24 cellular contexts compared by ENCODE assay signal in genomic region chr16:80277182-80277581, GRCh38.
DNase-seq lines count a peak whose midpoint lies in the region; ATAC-seq and TF ChIP-seq lines count a peak whose summit lies in the region.
"Had no signal": no experiment of that assay in that cellular context is flagged by ENCODE, and none has a peak within 500 bp of the region (broad histone marks: within the 10 kb centered on the region; RNA-seq: fewer than 3 reads in every experiment).

No MANE protein-coding gene starts in this region.

- no peak for TF ChIP-seq POLR2A in gastrocnemius medialis (IDR thresholded peaks at IDR 0.05)

- H2BK120ac ChIP-seq in neuronal stem cell (ENCODE audit: low read depth, low read length) = no peak overlapping the region

- no peak overlapping the region for H3K4me2 ChIP-seq in neuronal stem cell (ENCODE audit: insufficient read depth, low read length, poor library complexity, severe bottlenecking)
- H3K4me2 ChIP-seq: hepatocyte had no signal

- H3K18ac ChIP-seq in neuronal stem cell (ENCODE audit: low read length) = no peak overlapping the region

- H3K36me3 ChIP-seq in neuronal stem cell (replicated peaks in 1 of 2; ENCODE audit: control insufficient read depth in 2 of 2, insufficient read depth in 2 of 2, low read length in 2 of 2) (no peaks in the 10 kb centered on the region), gastrocnemius medialis (no peaks in the 10 kb centered on the region)
- H3K36me3 ChIP-seq: suprapubic skin, uterus had no signal

- H3K27me3 ChIP-seq in neuronal stem cell (ENCODE audit: control insufficient read depth in 3 of 3, insufficient read depth in 3 of 3, low read depth in 1 of 3, low read length in 3 of 3) = no peaks in the 10 kb centered on the region
- no peaks in the 10 kb centered on the region for H3K27me3 ChIP-seq in gastrocnemius medialis
- H3K27me3 ChIP-seq: hepatocyte, suprapubic skin, uterus had no signal

- intact Hi-C loops in gastrocnemius medialis (cut with DNase I; ENCODE audit: low total_unique reads) = no loop called here

- H3K27ac ChIP-seq in neuronal stem cell (replicated peaks; ENCODE audit: low read length) (no peak overlapping the region), gastrocnemius medialis (no peak overlapping the region)
- H3K27ac ChIP-seq: hepatocyte, skin epidermis, suprapubic skin, uterus had no signal

- peaks cover 0 to 4% of the 10 kb centered on the region in 2 donors for H3K4me1 ChIP-seq in neuronal stem cell (ENCODE audit: control insufficient read depth in 2 of 2, insufficient read depth in 1 of 2, low read depth in 1 of 2, low read length in 2 of 2)
- H3K4me1 ChIP-seq in gastrocnemius medialis = no peaks in the 10 kb centered on the region
- H3K4me1 ChIP-seq: suprapubic skin, uterus had no signal

- DNase-seq in LNCaP clone FGC (ENCODE audit: low read depth) = no peak
- no peak for DNase-seq in epithelial cell of proximal tubule (ENCODE audit: low read depth)
- DNase-seq in neuronal stem cell (ENCODE audit: low spot score) = no peak
- DNase-seq in LoVo (ENCODE audit: low spot score) = no peak
- DNase-seq in NCI-H1105 (lab: John Stamatoyannopoulos, UW) = no peak
- no peak for DNase-seq in gastrocnemius medialis
- DNase-seq: activated CD4-positive, CD25-positive, alpha-beta regulatory T cell treated with anti-CD3 and anti-CD28 coated beads, Interleukin-2, amount 50 U/mL, for 72 hours; activated CD8-positive, alpha-beta memory T cell treated with anti-CD3 and anti-CD28 coated beads, Interleukin-2, amount 10 ng/mL, durations not matched to agents 7 days and 5 days; CD4-positive, alpha-beta memory T cell; central memory CD4-positive, alpha-beta T cell; erythroblast; foreskin fibroblast; NCI-H1048; NCI-H1930; NCI-H226; NCI-H748 treated with DMSO at 0.1 percent for 48 hours; nucleus accumbens; stimulated activated CD4-positive, alpha-beta T cell treated with anti-CD3 and anti-CD28 coated beads, Interleukin-1b, Interleukin-23, amount 100 ng/mL, for 48 hours; uterus had no signal

- no peak overlapping the region for H4K91ac ChIP-seq in neuronal stem cell (ENCODE audit: low read depth, low read length, poor library complexity)

- no peak overlapping the region for H3K23ac ChIP-seq in neuronal stem cell (ENCODE audit: low read depth, low read length, poor library complexity)

- in situ Hi-C loops in gastrocnemius medialis (cut with MboI; ENCODE audit: low sequenced_read_pairs in 4 of 4) = no loop called here

- no peaks in the 10 kb centered on the region for H3K9me3 ChIP-seq in neuronal stem cell (replicated peaks in 1 of 2; ENCODE audit: control insufficient read depth in 2 of 2, insufficient read depth in 1 of 2, low read depth in 1 of 2, low read length in 2 of 2)
- H3K9me3 ChIP-seq in gastrocnemius medialis = no peaks in the 10 kb centered on the region
- H3K9me3 ChIP-seq: suprapubic skin, uterus had no signal

- no CpG with 5 or more reads among the region's 5 CpGs for WGBS in neuronal stem cell (ENCODE audit: extremely low coverage in 2 of 2, insufficient read length in 2 of 2, insufficient replicate concordance in 1 of 2), 2 donors

- no peaks in the 10 kb centered on the region for H3K79me1 ChIP-seq in neuronal stem cell (ENCODE audit: low read depth, low read length)

- no peak overlapping the region for H2BK15ac ChIP-seq in neuronal stem cell (ENCODE audit: low read length)

- no peak for ATAC-seq in gastrocnemius medialis
- ATAC-seq: activated CD8-positive, alpha-beta memory T cell treated with anti-CD3 and anti-CD28 coated beads, Interleukin-2, amount 10 ng/mL, durations not matched to agents 7 days and 5 days; Right ventricle myocardium inferior had no signal

- no peak overlapping the region for H3K14ac ChIP-seq in neuronal stem cell (ENCODE audit: low read length)

- H2BK5ac ChIP-seq in neuronal stem cell (ENCODE audit: low read length) = no peak overlapping the region

- peak; percentile 23; the same call in 1 of the 3 replicates for TF ChIP-seq CTCF in GM12872 (IDR thresholded peaks at IDR 0.05; ENCODE audit: insufficient read depth, low read depth, low read length)
- 0 out of 2 replicates have a peak, but pooled peaks have one; percentile 6 for TF ChIP-seq CTCF in LNCaP clone FGC (IDR thresholded peaks at IDR 0.05; ENCODE audit: control insufficient read depth, extremely low read depth, insufficient read depth)
- peak; percentile 26 for TF ChIP-seq CTCF in epithelial cell of proximal tubule (conservative IDR thresholded peaks at IDR 0.05; ENCODE audit: low read depth, low read length)
- TF ChIP-seq CTCF in gastrocnemius medialis (IDR thresholded peaks at IDR 0.05 in 4 of 5, conservative IDR thresholded peaks at IDR 0.05 in 1 of 5) = no peak

- H2BK12ac ChIP-seq in neuronal stem cell (ENCODE audit: low read length) = no peak overlapping the region

- no peak overlapping the region for H3K4me3 ChIP-seq in LNCaP clone FGC (ENCODE audit: low read depth, low read length)
- no peak overlapping the region for H3K4me3 ChIP-seq in epithelial cell of proximal tubule (ENCODE audit: low read depth, low read length)
- H3K4me3 ChIP-seq in neuronal stem cell (ENCODE audit: low read length in 2 of 2) = no peak overlapping the region
- H3K4me3 ChIP-seq in gastrocnemius medialis = no peak overlapping the region
- H3K4me3 ChIP-seq: hepatocyte, skin epidermis, suprapubic skin, uterus had no signal

- H3K9ac ChIP-seq in neuronal stem cell (ENCODE audit: low read depth, low read length, poor library complexity) = no peak overlapping the region

- no peak overlapping the region for H3K4ac ChIP-seq in neuronal stem cell (ENCODE audit: low read length)

- peak overlapping the region; percentile 34 for H2AFZ ChIP-seq in neuronal stem cell (ENCODE audit: low read length)
- H2AFZ ChIP-seq: hepatocyte had no signal

- no peak overlapping the region for H4K8ac ChIP-seq in neuronal stem cell (ENCODE audit: low read depth, low read length)

- H2AK5ac ChIP-seq in neuronal stem cell (ENCODE audit: low read depth, low read length) = peak overlapping the region; percentile 44

Comparison
In these comparisons a context has a peak if more than half of its experiments do, and no peak if none do; other contexts are left out.
1. CTCF ChIP-seq: peak in GM12872 (single experiment), LNCaP clone FGC (single experiment) and epithelial cell of proximal tubule (single experiment); none in gastrocnemius medialis (0 of 5).